Comparison of ENCODE assay signal across 8 cellular contexts in the genomic region with DNA sequence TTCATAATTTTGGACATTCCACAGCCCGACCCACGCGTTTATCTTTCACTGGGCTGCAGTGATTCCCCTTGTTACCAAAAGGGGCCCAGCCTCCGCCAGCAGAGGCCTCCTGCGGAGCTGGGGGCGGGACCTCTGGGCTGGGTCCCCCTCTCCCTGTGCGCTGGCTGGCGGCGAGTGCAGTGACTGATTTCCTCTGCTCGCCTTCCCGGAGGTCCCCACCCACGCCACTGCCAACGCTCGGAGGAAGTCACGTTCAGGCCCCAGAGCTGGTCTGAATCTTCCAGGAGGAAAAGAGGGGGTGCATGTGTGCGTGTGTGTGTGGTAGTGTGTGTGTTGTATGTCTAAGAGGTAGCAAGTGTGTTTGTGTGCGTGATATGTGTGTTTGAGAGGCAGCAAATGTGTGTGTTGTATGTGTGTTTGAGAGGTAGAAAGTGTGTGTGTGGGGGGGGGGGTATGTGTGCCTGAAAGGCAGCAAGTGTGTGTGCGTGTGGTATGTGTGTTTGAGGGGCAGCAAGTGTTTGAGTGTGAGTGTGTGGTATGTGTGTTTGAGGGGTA. TPM values are rescaled to one million over a fixed set of nuclear protein-coding genes. Genes with fewer than 3 reads are reported as not detected.
A peak's percentile ranks its signal among the peaks of the same experiment; 100 is the strongest.
DNase-seq lines count a peak whose midpoint lies in the region; ATAC-seq and TF ChIP-seq lines count a peak whose summit lies in the region.

No MANE protein-coding gene starts in this region.

- peak; percentile 87 for DNase-seq in CD14-positive monocyte (ENCODE audit: low spot score)
- DNase-seq in T-helper 2 cell = peak; percentile 53 to 75 (median 66)
- DNase-seq in activated naive CD8-positive, alpha-beta T cell treated with anti-CD3 and anti-CD28 coated beads, Interleukin-2, amount 50 U/mL, for 24 hours = peak; percentile 85
- DNase-seq in iPS-NIHi11 (ENCODE audit: low spot score) = peak; percentile 86
- peak; percentile 83 for DNase-seq in stimulated activated CD4-positive, alpha-beta T cell treated with anti-CD3 and anti-CD28 coated beads, Interleukin-4, amount 100 ng/mL, for 1 hour
- DNase-seq in middle frontal gyrus (ENCODE audit: extremely low spot score, low spot score) = no peak
- DNase-seq in WERI-Rb-1 = no peak

- H3K27ac Mint-ChIP-seq in CD14-positive monocyte = peak overlapping the region; percentile 89 to 94 (median 92)
- H3K27ac Mint-ChIP-seq in activated naive CD8-positive, alpha-beta T cell treated with anti-CD3 and anti-CD28 coated beads, Interleukin-2, amount 50 U/mL, for 24 hours = peak overlapping the region; percentile 71

- peaks cover 4 to 13% (median 8%) of the 10 kb centered on the region in 7 donors for H3K9me3 Mint-ChIP-seq in CD14-positive monocyte
- H3K9me3 Mint-ChIP-seq in activated naive CD8-positive, alpha-beta T cell treated with anti-CD3 and anti-CD28 coated beads, Interleukin-2, amount 50 U/mL, for 24 hours = peaks cover 10% of the 10 kb centered on the region

- H3K36me3 ChIP-seq in WERI-Rb-1 = no peaks in the 10 kb centered on the region

- no peak overlapping the region for H3K27ac ChIP-seq in WERI-Rb-1

- H3K4me1 Mint-ChIP-seq in CD14-positive monocyte = peaks cover 27% of the 10 kb centered on the region
- H3K4me1 Mint-ChIP-seq in activated naive CD8-positive, alpha-beta T cell treated with anti-CD3 and anti-CD28 coated beads, Interleukin-2, amount 50 U/mL, for 24 hours = peaks cover 35% of the 10 kb centered on the region

- ATAC-seq in activated naive CD8-positive, alpha-beta T cell treated with anti-CD3 and anti-CD28 coated beads, Interleukin-2, amount 50 U/mL, for 24 hours = peak; percentile 72
- ATAC-seq in HG03045 (IDR thresholded peaks at IDR 0.05; ENCODE audit: unreplicated experiment) = no peak

- H3K4me3 Mint-ChIP-seq in CD14-positive monocyte = peak overlapping the region; percentile 81 to 94
- H3K4me3 Mint-ChIP-seq in activated naive CD8-positive, alpha-beta T cell treated with anti-CD3 and anti-CD28 coated beads, Interleukin-2, amount 50 U/mL, for 24 hours = peak overlapping the region; percentile 72

- no peaks in the 10 kb centered on the region for H3K9me3 ChIP-seq in WERI-Rb-1 (ENCODE audit: severe bottlenecking)

- H3K27me3 ChIP-seq in WERI-Rb-1 (ENCODE audit: insufficient read depth, low read depth, severe bottlenecking) = no peaks in the 10 kb centered on the region

- H3K4me3 ChIP-seq in WERI-Rb-1 (ENCODE audit: low read depth, low read length) = no peak overlapping the region

- H3K36me3 Mint-ChIP-seq in CD14-positive monocyte = peaks cover 6 to 8% of the 10 kb centered on the region in 2 donors
- peaks cover 4% of the 10 kb centered on the region for H3K36me3 Mint-ChIP-seq in activated naive CD8-positive, alpha-beta T cell treated with anti-CD3 and anti-CD28 coated beads, Interleukin-2, amount 50 U/mL, for 24 hours (ENCODE audit: low read depth)

- H3K27me3 Mint-ChIP-seq in CD14-positive monocyte (ENCODE audit: low read depth in 3 of 3) = peaks cover 4 to 17% (median 15%) of the 10 kb centered on the region in 3 donors
- H3K27me3 Mint-ChIP-seq in activated naive CD8-positive, alpha-beta T cell treated with anti-CD3 and anti-CD28 coated beads, Interleukin-2, amount 50 U/mL, for 24 hours = no peaks in the 10 kb centered on the region

- peak; percentile 27 for TF ChIP-seq CTCF in CD14-positive monocyte (IDR thresholded peaks at IDR 0.05)
- no peak for TF ChIP-seq CTCF in WERI-Rb-1 (IDR thresholded peaks at IDR 0.05; ENCODE audit: low read depth, low read length)

- intact Hi-C loops in CD14-positive monocyte (cut with micrococcal nuclease) = loop anchor here (5.0 to 10.0 kb wide), 4 partner anchors 34 to 94 kb away; partner anchors contain the start of gene JAK1 (in 2 of the 2)

RNA-seq across cellular contexts. Expression of gene JAK1, which starts 35.0 kb away (rescaled TPM):
- polyA plus RNA-seq in CD14-positive monocyte = 10 to 100 TPM; 43.1 to 72.6 TPM

Comparison
In these comparisons a context has a peak if more than half of its experiments do, and no peak if none do; other contexts are left out.
1. DNase-seq: peak in CD14-positive monocyte (single experiment), T-helper 2 cell (5 of 5), activated naive CD8-positive, alpha-beta T cell treated with anti-CD3 and anti-CD28 coated beads, Interleukin-2, amount 50 U/mL, for 24 hours (single experiment), iPS-NIHi11 (single experiment) and stimulated activated CD4-positive, alpha-beta T cell treated with anti-CD3 and anti-CD28 coated beads, Interleukin-4, amount 100 ng/mL, for 1 hour (single experiment); none in middle frontal gyrus (single experiment) and WERI-Rb-1 (single experiment).